ENCODE assay signal across 25 cellular contexts in the genomic region with DNA sequence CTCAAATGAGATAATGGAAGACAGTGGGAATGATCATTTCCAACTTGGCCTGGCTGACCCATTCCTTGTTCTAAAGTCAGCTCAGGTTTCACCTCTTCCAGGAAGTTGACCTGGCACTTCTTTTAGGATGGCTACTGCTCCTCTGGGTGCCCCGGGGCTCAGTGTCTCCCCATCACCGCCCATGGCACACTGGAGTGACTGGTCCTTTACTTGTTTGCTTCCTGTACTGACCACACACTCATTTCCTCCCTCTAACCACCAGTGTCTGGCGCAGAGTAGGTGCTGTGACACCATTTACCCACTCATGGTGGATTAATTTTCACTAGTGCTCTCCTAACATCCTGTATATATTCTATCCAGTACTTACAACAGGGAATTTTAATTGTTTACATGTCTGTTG.
A peak's percentile ranks its signal among the peaks of the same experiment; 100 is the strongest.
DNase-seq lines count a peak whose midpoint lies in the region; ATAC-seq and TF ChIP-seq lines count a peak whose summit lies in the region.
"Had no signal": no experiment of that assay in that cellular context is flagged by ENCODE, and none has a peak within 500 bp of the region (broad histone marks: within the 10 kb centered on the region; RNA-seq: fewer than 3 reads in every experiment).

No MANE protein-coding gene starts in this region.

- H3K27ac Mint-ChIP-seq in activated naive CD4-positive, alpha-beta T cell treated with anti-CD3 and anti-CD28 coated beads, Interleukin-2, amount 50 U/mL, for 24 hours: peak overlapping the region; percentile 68
- peak overlapping the region; percentile 74 for H3K27ac Mint-ChIP-seq in memory B cell
- H3K27ac Mint-ChIP-seq in stimulated activated effector memory CD8-positive, alpha-beta T cell treated with anti-CD3 and anti-CD28 coated beads, Interleukin-12 subunit alpha, Interleukin-12 subunit beta, amount 100 ng/mL, for 72 hours: peak overlapping the region; percentile 77
- H3K27ac Mint-ChIP-seq: activated CD8-positive, alpha-beta T cell treated with anti-CD3 and anti-CD28 coated beads for 36 hours; endodermal cell had no signal

- H3K27me3 Mint-ChIP-seq in activated naive CD4-positive, alpha-beta T cell treated with anti-CD3 and anti-CD28 coated beads, Interleukin-2, amount 50 U/mL, for 24 hours: no peaks in the 10 kb centered on the region
- H3K27me3 Mint-ChIP-seq in memory B cell: no peaks in the 10 kb centered on the region
- H3K27me3 Mint-ChIP-seq: activated CD8-positive, alpha-beta T cell treated with anti-CD3 and anti-CD28 coated beads for 36 hours had no signal

- no peaks in the 10 kb centered on the region for H3K9me2 ChIP-seq in hepatocyte (replicated peaks; ENCODE audit: insufficient read depth)

- no peaks in the 10 kb centered on the region for H3K79me2 ChIP-seq in hepatocyte

- no peak for ATAC-seq in memory B cell (ENCODE audit: low read depth)
- ATAC-seq in stimulated activated effector memory CD8-positive, alpha-beta T cell treated with anti-CD3 and anti-CD28 coated beads, Interleukin-12 subunit alpha, Interleukin-12 subunit beta, amount 100 ng/mL, for 72 hours: peak; percentile 32
- ATAC-seq in left lobe of liver: no peak
- ATAC-seq: activated CD8-positive, alpha-beta T cell treated with anti-CD3 and anti-CD28 coated beads for 36 hours; body of pancreas; gastrocnemius medialis had no signal

- H2AFZ ChIP-seq in hepatocyte: no peak overlapping the region

- H3K4me3 ChIP-seq in hepatocyte: no peak overlapping the region
- H3K4me3 ChIP-seq: body of pancreas, coronary artery, esophagus squamous epithelium, gastrocnemius medialis, HAP-1, spleen, transverse colon had no signal

- H3K27me3 ChIP-seq in hepatocyte: no peaks in the 10 kb centered on the region
- H3K27me3 ChIP-seq: BE2C, body of pancreas, esophagus squamous epithelium, gastrocnemius medialis, neutrophil, spleen, transverse colon had no signal

- H3K4me1 Mint-ChIP-seq in activated naive CD4-positive, alpha-beta T cell treated with anti-CD3 and anti-CD28 coated beads, Interleukin-2, amount 50 U/mL, for 24 hours: peaks cover 29% of the 10 kb centered on the region
- peaks cover 2% of the 10 kb centered on the region for H3K4me1 Mint-ChIP-seq in memory B cell
- H3K4me1 Mint-ChIP-seq in stimulated activated effector memory CD8-positive, alpha-beta T cell treated with anti-CD3 and anti-CD28 coated beads, Interleukin-12 subunit alpha, Interleukin-12 subunit beta, amount 100 ng/mL, for 72 hours: peaks cover 32% of the 10 kb centered on the region
- H3K4me1 Mint-ChIP-seq: endodermal cell had no signal

- 98% methylated on average over 3 of the region's 3 CpGs for WGBS in hepatocyte (ENCODE audit: low lambda C conversion rate, missing lambda C conversion rate)

- no peak for DNase-seq in activated naive CD4-positive, alpha-beta T cell treated with anti-CD3 and anti-CD28 coated beads, Interleukin-2, amount 50 U/mL, for 16 hours
- DNase-seq in RPMI7951 (ENCODE audit: low read depth) (peak; percentile 80), memory B cell (ENCODE audit: low spot score in 2 of 2) (no peak), hepatocyte (ENCODE audit: low spot score) (no peak), left lobe of liver (ENCODE audit: low spot score) (no peak)
- DNase-seq in stimulated activated effector memory CD8-positive, alpha-beta T cell treated with anti-CD3 and anti-CD28 coated beads, Interleukin-12 subunit alpha, Interleukin-12 subunit beta, amount 100 ng/mL, for 72 hours (ENCODE audit: low spot score in 2 of 2): no peak
- no peak for DNase-seq in activated effector memory CD4-positive, alpha-beta T cell treated with Interleukin-2 at 50 U/mL for 16 hours
- DNase-seq: activated CD8-positive, alpha-beta T cell treated with anti-CD3 and anti-CD28 coated beads for 36 hours; activated T-cell treated with anti-CD3 and anti-CD28 coated beads for 4 hours; BE2C; body of pancreas; endodermal cell; esophagus squamous epithelium; gastrocnemius medialis; islet precursor cell; NCI-H1694 treated with DMSO at 0.1 percent for 48 hours; NCI-H526 treated with DMSO at 0.1 percent for 48 hours; spleen; stimulated activated CD4-positive, alpha-beta T cell treated with anti-CD3 and anti-CD28 coated beads, Interleukin-4, amount 100 ng/mL, for 4 hours; T1000; transverse colon had no signal

- no peak overlapping the region for H3K4me3 Mint-ChIP-seq in activated naive CD4-positive, alpha-beta T cell treated with anti-CD3 and anti-CD28 coated beads, Interleukin-2, amount 50 U/mL, for 24 hours
- H3K4me3 Mint-ChIP-seq in memory B cell: no peak overlapping the region
- no peak overlapping the region for H3K4me3 Mint-ChIP-seq in stimulated activated effector memory CD8-positive, alpha-beta T cell treated with anti-CD3 and anti-CD28 coated beads, Interleukin-12 subunit alpha, Interleukin-12 subunit beta, amount 100 ng/mL, for 72 hours
- H3K4me3 Mint-ChIP-seq: activated CD8-positive, alpha-beta T cell treated with anti-CD3 and anti-CD28 coated beads for 36 hours; endodermal cell had no signal

- no peak overlapping the region for H3K27ac ChIP-seq in hepatocyte
- H3K27ac ChIP-seq: body of pancreas, coronary artery, esophagus squamous epithelium, gastrocnemius medialis, neutrophil, transverse colon had no signal

- no peak overlapping the region for H3K4me2 ChIP-seq in hepatocyte

- peaks cover 25% of the 10 kb centered on the region for H3K36me3 Mint-ChIP-seq in activated naive CD4-positive, alpha-beta T cell treated with anti-CD3 and anti-CD28 coated beads, Interleukin-2, amount 50 U/mL, for 24 hours
- H3K36me3 Mint-ChIP-seq in memory B cell: peaks cover 58% of the 10 kb centered on the region
- H3K36me3 Mint-ChIP-seq in stimulated activated effector memory CD8-positive, alpha-beta T cell treated with anti-CD3 and anti-CD28 coated beads, Interleukin-12 subunit alpha, Interleukin-12 subunit beta, amount 100 ng/mL, for 72 hours: peaks cover 82% of the 10 kb centered on the region

- H4K20me1 ChIP-seq in hepatocyte (ENCODE audit: insufficient read depth, poor library complexity, severe bottlenecking): no peaks in the 10 kb centered on the region

- no peaks in the 10 kb centered on the region for H3K36me3 ChIP-seq in hepatocyte (replicated peaks; ENCODE audit: insufficient read depth, low read depth)

- H3K9me3 Mint-ChIP-seq in activated naive CD4-positive, alpha-beta T cell treated with anti-CD3 and anti-CD28 coated beads, Interleukin-2, amount 50 U/mL, for 24 hours: no peaks in the 10 kb centered on the region
- no peaks in the 10 kb centered on the region for H3K9me3 Mint-ChIP-seq in memory B cell
- H3K9me3 Mint-ChIP-seq in stimulated activated effector memory CD8-positive, alpha-beta T cell treated with anti-CD3 and anti-CD28 coated beads, Interleukin-12 subunit alpha, Interleukin-12 subunit beta, amount 100 ng/mL, for 72 hours: no peaks in the 10 kb centered on the region
- H3K9me3 Mint-ChIP-seq: activated CD8-positive, alpha-beta T cell treated with anti-CD3 and anti-CD28 coated beads for 36 hours; endodermal cell had no signal

- H3K9me3 ChIP-seq in hepatocyte (ENCODE audit: low read depth): no peaks in the 10 kb centered on the region
- H3K9me3 ChIP-seq: BE2C, body of pancreas, esophagus squamous epithelium, gastrocnemius medialis, HAP-1, neutrophil, spleen, transverse colon had no signal

- no peaks in the 10 kb centered on the region for H3K4me1 ChIP-seq in hepatocyte (ENCODE audit: insufficient read depth)
- H3K4me1 ChIP-seq: BE2C, body of pancreas, esophagus squamous epithelium, HAP-1, transverse colon had no signal

- no peak for TF ChIP-seq CTCF in hepatocyte (IDR thresholded peaks at IDR 0.05; ENCODE audit: poor library complexity)
